In genomic region chr19:35755550-35756371, GRCh38 we compare ENCODE assay signal across 8 cellular contexts. TPM values are rescaled to one million over a fixed set of nuclear protein-coding genes. Genes with fewer than 3 reads are reported as not detected.
DNase-seq lines count a peak whose midpoint lies in the region; TF ChIP-seq lines count a peak whose summit lies in the region.

No MANE protein-coding gene starts in this region.

- H3K4me2 ChIP-seq in Karpas-422 (ENCODE audit: low read depth, low read length, poor library complexity, severe bottlenecking) = no peak overlapping the region

- no peaks in the 10 kb centered on the region for H3K9me2 ChIP-seq in Karpas-422 (replicated peaks; ENCODE audit: insufficient read depth, low read length)

- H3K9me3 ChIP-seq in left ventricle myocardium inferior (replicated peaks) = no peaks in the 10 kb centered on the region
- H3K9me3 ChIP-seq in sigmoid colon = no peaks in the 10 kb centered on the region
- no peaks in the 10 kb centered on the region for H3K9me3 ChIP-seq in Karpas-422 (ENCODE audit: low read length)

- no peak for TF ChIP-seq CTCF in left ventricle myocardium inferior (IDR thresholded peaks at IDR 0.05; ENCODE audit: borderline replicate concordance)
- TF ChIP-seq CTCF in sigmoid colon (IDR thresholded peaks at IDR 0.05) = no peak

- H3K27ac ChIP-seq in left ventricle myocardium inferior (replicated peaks) = peak overlapping the region; percentile 99
- H3K27ac ChIP-seq in sigmoid colon = peak overlapping the region; percentile 98 to 99 (median 99)
- no peak overlapping the region for H3K27ac ChIP-seq in Karpas-422 (ENCODE audit: low read length)

- peaks cover 10% of the 10 kb centered on the region; the same call in 1 of the 2 replicates for H4K20me1 ChIP-seq in Karpas-422 (ENCODE audit: insufficient read depth, low read depth, low read length)

- H3K27me3 ChIP-seq in H7 (ENCODE audit: control insufficient read depth, insufficient read depth, low read length) (peaks cover 13% of the 10 kb centered on the region), left ventricle myocardium inferior (ENCODE audit: low read depth) (no peaks in the 10 kb centered on the region), sigmoid colon (no peaks in the 10 kb centered on the region), Karpas-422 (ENCODE audit: low read length) (no peaks in the 10 kb centered on the region)

- no peaks in the 10 kb centered on the region; the same call in none of the 2 replicates for H3K36me3 ChIP-seq in H7 (replicated peaks; ENCODE audit: control insufficient read depth, insufficient read depth, low read length)
- H3K36me3 ChIP-seq in left ventricle myocardium inferior = peaks cover 19% of the 10 kb centered on the region
- peaks cover 6 to 31% (median 24%) of the 10 kb centered on the region in 4 donors for H3K36me3 ChIP-seq in sigmoid colon
- H3K36me3 ChIP-seq in Karpas-422 (ENCODE audit: insufficient read depth, low read length) = peaks cover 11% of the 10 kb centered on the region

- TF ChIP-seq EP300 in sigmoid colon (IDR thresholded peaks at IDR 0.05) = peak in 2 of 4 donors; percentile 77 to 83

- 9 to 18% methylated on average over 74 of the region's 74 CpGs for WGBS in sigmoid colon, 2 donors

- H3K4me1 ChIP-seq in left ventricle myocardium inferior (peaks cover 56% of the 10 kb centered on the region), sigmoid colon (peaks cover 0 to 57% (median 49%) of the 10 kb centered on the region in 4 donors), Karpas-422 (ENCODE audit: low read length) (peaks cover 22% of the 10 kb centered on the region)

- DNase-seq in H7 (peak; percentile 81), left ventricle myocardium inferior (peak; percentile 90), sigmoid colon (peak; percentile 98), DMS153 (lab: John Stamatoyannopoulos, UW) (no peak), DMS 273 (lab: John Stamatoyannopoulos, UW; ENCODE audit: unreplicated experiment) (no peak), SW480 (ENCODE audit: low spot score) (no peak), Karpas-422 (no peak)
- peak; percentile 54 for DNase-seq in activated effector memory CD4-positive, alpha-beta T cell treated with Interleukin-2 at 50 U/mL for 16 hours

- intact Hi-C loops in left ventricle myocardium inferior (cut with micrococcal nuclease) (no loop called here), sigmoid colon (cut with DNase I) (loop anchor here (5.0 to 10.0 kb wide), 4 partner anchors 108 to 387 kb away; partner anchors contain the start of genes CAPNS1, COX6B1, THAP8 and WDR62)

- TF ChIP-seq POLR2A in sigmoid colon (IDR thresholded peaks at IDR 0.05) = peak in 1 of 2 donors; percentile 11

- peaks cover 23% of the 10 kb centered on the region for H3K79me2 ChIP-seq in Karpas-422 (ENCODE audit: low read length)

- H3K9ac ChIP-seq in Karpas-422 (ENCODE audit: low read length) = no peak overlapping the region

- no peak overlapping the region for H2AFZ ChIP-seq in Karpas-422 (ENCODE audit: low read length)

- peak overlapping the region; percentile 47 for H3K4me3 ChIP-seq in H7 (ENCODE audit: insufficient read depth, low read depth, low read length)
- H3K4me3 ChIP-seq in left ventricle myocardium inferior = peak overlapping the region; percentile 100
- peak overlapping the region; percentile 64 to 85 (median 80) for H3K4me3 ChIP-seq in sigmoid colon
- no peak overlapping the region for H3K4me3 ChIP-seq in Karpas-422 (ENCODE audit: low read length)

RNA-seq across cellular contexts. Expression of gene HSPB6, which starts 1.1 kb away (rescaled TPM):
- 0.48 and 1.4 TPM in 2 replicates for total RNA-seq in H7 (2014; rRNA removed; shearing (Covaris generic))
- total RNA-seq in left ventricle myocardium inferior (899 TPM), sigmoid colon (100 to 1,000 TPM in 3 of 4 donors, 10 to 100 TPM in 1; 59.4 to 275 (median 154) TPM)
- 10 to 100 TPM in 2 of 3 donors, 1 to 10 TPM in 1; 4.4 to 36.6 (median 35.9) TPM for polyA plus RNA-seq in sigmoid colon
- total RNA-seq in Karpas-422 (2014; rRNA removed; shearing (Covaris generic); ENCODE audit: low replicate concordance) = 0.18 and 1.5 TPM in 2 replicates

RNA-seq across cellular contexts. Expression of gene PROSER3, which starts 2.2 kb away (rescaled TPM):
- 6.8 and 14.0 TPM in 2 replicates for total RNA-seq in H7 (2014; rRNA removed; shearing (Covaris generic))
- total RNA-seq in left ventricle myocardium inferior (4.8 TPM), sigmoid colon (1 to 10 TPM; 2.9 to 6.1 (median 5.2) TPM)
- polyA plus RNA-seq in sigmoid colon = 10 to 100 TPM in 1 of 3 donors, 1 to 10 TPM in 2; 2.4 to 16.5 (median 3.5) TPM
- 16.6 and 17.5 TPM in 2 replicates for total RNA-seq in Karpas-422 (2014; rRNA removed; shearing (Covaris generic); ENCODE audit: low replicate concordance)

RNA-seq across cellular contexts. Expression of gene LIN37, which starts 7.4 kb away (rescaled TPM):
- 5.0 and 17.2 TPM in 2 replicates for total RNA-seq in H7 (2014; rRNA removed; shearing (Covaris generic))
- 6.2 TPM for total RNA-seq in left ventricle myocardium inferior
- total RNA-seq in sigmoid colon = 10 to 100 TPM; 12.5 to 19.1 (median 15.9) TPM
- polyA plus RNA-seq in sigmoid colon = 10 to 100 TPM in 2 of 3 donors, 1 to 10 TPM in 1; 8.4 to 13.6 (median 11.3) TPM
- 5.9 and 12.4 TPM in 2 replicates for total RNA-seq in Karpas-422 (2014; rRNA removed; shearing (Covaris generic); ENCODE audit: low replicate concordance)

RNA-seq across cellular contexts. Expression of gene PSENEN, which starts 10.3 kb away (rescaled TPM):
- 53.2 and 58.6 TPM in 2 replicates for total RNA-seq in H7 (2014; rRNA removed; shearing (Covaris generic))
- total RNA-seq in left ventricle myocardium inferior (43.1 TPM), sigmoid colon (10 to 100 TPM; 27.8 to 44.9 (median 36.6) TPM)
- 10 to 100 TPM; 48.0 to 72.3 (median 59.4) TPM for polyA plus RNA-seq in sigmoid colon
- 47.7 and 112 TPM in 2 replicates for total RNA-seq in Karpas-422 (2014; rRNA removed; shearing (Covaris generic); ENCODE audit: low replicate concordance)

RNA-seq across cellular contexts. Expression of gene U2AF1L4, which starts 10.5 kb away (rescaled TPM):
- total RNA-seq in H7 (2014; rRNA removed; shearing (Covaris generic)) = 11.6 and 13.4 TPM in 2 replicates
- total RNA-seq in left ventricle myocardium inferior (24.9 TPM), sigmoid colon (10 to 100 TPM; 16.3 to 53.5 (median 27.9) TPM)
- polyA plus RNA-seq in sigmoid colon = 10 to 100 TPM; 12.7 to 23.4 (median 16.0) TPM
- total RNA-seq in Karpas-422 (2014; rRNA removed; shearing (Covaris generic); ENCODE audit: low replicate concordance) = 31.7 and 50.4 TPM in 2 replicates

Comparison
In these comparisons a context has a peak if more than half of its experiments do, and no peak if none do; other contexts are left out.
1. DNase-seq: peak in H7 (single experiment), activated effector memory CD4-positive, alpha-beta T cell treated with Interleukin-2 at 50 U/mL for 16 hours (single experiment), left ventricle myocardium inferior (single experiment) and sigmoid colon (single experiment); none in DMS153 (single experiment), DMS 273 (single experiment), SW480 (single experiment) and Karpas-422 (single experiment).
2. RNA of gene HSPB6, which starts 1.1 kb away (total RNA-seq): 899 TPM in left ventricle myocardium inferior (single experiment) and 59.4 to 275 TPM in sigmoid colon; 0.18 to 1.5 TPM in Karpas-422 and 0.48 to 1.4 TPM in H7; every median in the first group is over 10 times any median in the second.